Comparison of ENCODE assay signal across 15 cellular contexts in the genomic region with DNA sequence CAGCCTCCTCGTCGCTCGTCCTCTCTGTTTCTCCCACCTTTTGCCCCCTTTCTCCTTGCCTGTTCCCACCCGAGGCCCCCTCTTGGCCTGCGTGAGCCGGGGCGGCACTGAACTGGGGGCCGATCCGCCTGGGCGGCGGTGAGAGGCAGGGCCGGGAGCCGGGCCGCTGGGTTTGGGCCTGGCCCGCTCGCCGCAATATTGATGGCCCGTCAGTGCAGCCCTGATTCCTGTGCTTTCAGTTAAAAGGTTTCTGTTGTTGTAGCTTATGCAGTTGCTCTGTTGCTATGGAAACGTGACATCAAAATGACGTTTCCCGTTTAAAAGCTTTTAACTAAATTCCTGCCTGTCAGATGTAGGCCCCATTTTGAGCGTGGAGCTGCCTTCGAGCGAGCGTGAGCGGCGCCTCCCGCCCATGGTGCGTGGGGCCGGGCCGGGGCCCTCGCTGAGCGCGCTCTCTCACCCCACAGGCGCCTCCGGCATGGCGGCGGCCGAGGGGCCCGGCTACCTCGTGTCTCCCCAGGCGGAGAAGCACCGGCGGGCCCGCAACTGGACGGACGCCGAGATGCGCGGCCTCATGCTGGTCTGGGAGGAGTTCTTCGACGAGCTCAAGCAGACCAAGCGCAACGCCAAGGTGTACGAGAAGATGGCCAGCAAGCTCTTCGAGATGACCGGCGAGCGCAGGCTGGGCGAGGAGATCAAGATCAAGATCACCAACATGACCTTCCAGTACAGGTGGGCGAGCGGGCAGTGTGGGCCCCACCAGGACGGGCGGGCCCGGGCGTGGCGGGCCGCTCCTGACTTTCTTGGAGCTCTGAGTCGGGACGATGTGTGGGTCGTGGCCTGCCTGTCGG. TPM values are rescaled to one million over a fixed set of nuclear protein-coding genes. Genes with fewer than 3 reads are reported as not detected.
DNase-seq lines count a peak whose midpoint lies in the region; ATAC-seq and TF ChIP-seq lines count a peak whose summit lies in the region.
"Had no signal": no experiment of that assay in that cellular context is flagged by ENCODE, and none has a peak within 500 bp of the region (broad histone marks: within the 10 kb centered on the region; RNA-seq: fewer than 3 reads in every experiment).

Gene MSANTD1 (plus strand): TSS at position 349 of the 851 bp plus-strand sequence. CDS start 64 bp downstream, at position 413.

- H3K4me1 ChIP-seq in GM23338 (ENCODE audit: insufficient read depth) = no peaks in the 10 kb centered on the region
- H3K4me1 ChIP-seq: psoas muscle had no signal

- intact Hi-C loops in CD4-positive, alpha-beta T cell (cut with DNase I, micrococcal nuclease) = no loop called here

- H3K36me3 Mint-ChIP-seq in GM23338 (ENCODE audit: low read depth) = no peaks in the 10 kb centered on the region
- no peaks in the 10 kb centered on the region for H3K36me3 Mint-ChIP-seq in activated CD4-positive, alpha-beta memory T cell treated with anti-CD3 and anti-CD28 coated beads, Interleukin-2, amount 10 ng/mL, durations not matched to agents 7 days and 5 days (ENCODE audit: low read depth)
- no peaks in the 10 kb centered on the region for H3K36me3 Mint-ChIP-seq in CD4-positive, alpha-beta T cell (ENCODE audit: low read depth)

- ATAC-seq in GM23338 = peak; percentile 5; the same call in 2 of the 3 replicates
- ATAC-seq in CD4-positive, alpha-beta T cell (ENCODE audit: poor library complexity) = no peak
- ATAC-seq: Panc1, T-helper 17 cell had no signal

- no peaks in the 10 kb centered on the region for H3K36me3 ChIP-seq in GM23338 (ENCODE audit: insufficient read depth)

- no peak within 1 kb of the TSS for H2AFZ ChIP-seq in GM23338

- H3K27ac ChIP-seq in AG04450 (ENCODE audit: low read depth, low read length) (no peak within 1 kb of the TSS), GM23338 (ENCODE audit: low read depth) (0 out of 2 replicates have a peak within 1 kb of the TSS, but pooled peaks have one; percentile 39), caudate nucleus (ENCODE audit: low read depth, low read length) (peak within 1 kb of the TSS; percentile 78)
- H3K27ac ChIP-seq in CD4-positive, alpha-beta T cell (ENCODE audit: low read depth, low read length) = no peak within 1 kb of the TSS
- H3K27ac ChIP-seq: psoas muscle had no signal

- no peaks in the 10 kb centered on the region for H3K9me2 ChIP-seq in GM23338 (ENCODE audit: insufficient read depth)

- 0 out of 2 replicates have a peak, but pooled peaks cover 2% of the 10 kb centered on the region for H4K20me1 ChIP-seq in GM23338 (replicated peaks; ENCODE audit: insufficient read depth)

- H3K4me1 Mint-ChIP-seq in GM23338 = peaks cover 6% of the 10 kb centered on the region; the same call in 2 of the 3 replicates
- peaks cover 2% of the 10 kb centered on the region for H3K4me1 Mint-ChIP-seq in activated CD4-positive, alpha-beta memory T cell treated with anti-CD3 and anti-CD28 coated beads, Interleukin-2, amount 10 ng/mL, durations not matched to agents 7 days and 5 days
- H3K4me1 Mint-ChIP-seq in CD4-positive, alpha-beta T cell (ENCODE audit: low read depth) = no peaks in the 10 kb centered on the region

- CTCF ChIA-PET in AG04450 (lab: Charles Lee) = interaction anchor here (0.6 kb wide), 1 partner anchor 548 kb away, joined by 5 read pairs; no protein-coding TSS in a partner anchor
- CTCF ChIA-PET in activated CD4-positive, alpha-beta memory T cell treated with anti-CD3 and anti-CD28 coated beads, Interleukin-2, amount 10 ng/mL, durations not matched to agents 7 days and 5 days (lab: Charles Lee) = interaction anchor here (0.5 to 1.5 kb wide), 2 partner anchors 56 to 231 kb away, joined by 4 to 5 read pairs; no protein-coding TSS in a partner anchor
- CTCF ChIA-PET in CD4-positive, alpha-beta T cell (lab: Charles Lee) = no interaction called here

- no peaks in the 10 kb centered on the region; the same call in 1 of the 2 replicates for H3K9me3 ChIP-seq in AG04450 (ENCODE audit: control insufficient read depth, insufficient read depth, low read length)
- no peaks in the 10 kb centered on the region for H3K9me3 ChIP-seq in CD4-positive, alpha-beta T cell (ENCODE audit: control insufficient read depth, low read length)
- H3K9me3 ChIP-seq: psoas muscle had no signal

- H3K79me2 ChIP-seq in GM23338 (replicated peaks; ENCODE audit: insufficient read depth) = no peaks in the 10 kb centered on the region

- TF ChIP-seq CTCF in AG04450 (IDR thresholded peaks at IDR 0.05; ENCODE audit: low read depth, low read length) (no peak), GM23338 (conservative IDR thresholded peaks at IDR 0.05; ENCODE audit: low read depth in 2 of 2) (no peak)
- TF ChIP-seq CTCF in CD4-positive, alpha-beta T cell (IDR thresholded peaks at IDR 0.05) = no peak

- H3K9me3 Mint-ChIP-seq in GM23338 = no peaks in the 10 kb centered on the region; the same call in 2 of the 3 replicates
- no peaks in the 10 kb centered on the region for H3K9me3 Mint-ChIP-seq in activated CD4-positive, alpha-beta memory T cell treated with anti-CD3 and anti-CD28 coated beads, Interleukin-2, amount 10 ng/mL, durations not matched to agents 7 days and 5 days
- no peaks in the 10 kb centered on the region for H3K9me3 Mint-ChIP-seq in CD4-positive, alpha-beta T cell

- POLR2A ChIA-PET in AG04450 (lab: Yijun Ruan, JAX) = interaction anchor here (1.1 kb wide), 1 partner anchor 10 kb away, joined by 4 read pairs; no protein-coding TSS in a partner anchor
- POLR2A ChIA-PET in activated CD4-positive, alpha-beta memory T cell treated with anti-CD3 and anti-CD28 coated beads, Interleukin-2, amount 10 ng/mL, durations not matched to agents 7 days and 5 days (lab: Charles Lee) = no interaction called here
- POLR2A ChIA-PET in CD4-positive, alpha-beta T cell (lab: Charles Lee) = no interaction called here

- H3K27me3 Mint-ChIP-seq in GM23338 (ENCODE audit: insufficient read depth, low read depth, poor library complexity) = no peaks in the 10 kb centered on the region
- H3K27me3 Mint-ChIP-seq in activated CD4-positive, alpha-beta memory T cell treated with anti-CD3 and anti-CD28 coated beads, Interleukin-2, amount 10 ng/mL, durations not matched to agents 7 days and 5 days = no peaks in the 10 kb centered on the region
- no peaks in the 10 kb centered on the region for H3K27me3 Mint-ChIP-seq in CD4-positive, alpha-beta T cell
- H3K27me3 Mint-ChIP-seq: T-helper 17 cell had no signal

- DNase-seq in AG04450 (ENCODE audit: low read depth, low spot score) (peak; percentile 13), GM23338 (ENCODE audit: low spot score) (peak; percentile 71), caudate nucleus (lab: John Stamatoyannopoulos, UW) (peak in 18 of 61 donors; percentile 11 to 72 (median 34)), left kidney (ENCODE audit: low read depth, low spot score) (peak; percentile 86), NCI-H1694 (lab: John Stamatoyannopoulos, UW) (no peak), RPMI8226 (no peak)
- no peak for DNase-seq in activated CD4-positive, alpha-beta memory T cell treated with anti-CD3 and anti-CD28 coated beads, Interleukin-2, amount 10 ng/mL, durations not matched to agents 7 days and 5 days
- DNase-seq in CD4-positive, alpha-beta T cell = no peak
- DNase-seq: AML-193; NCI-H1092; NCI-H446 treated with DMSO at 0.1 percent for 48 hours; stimulated activated CD4-positive, alpha-beta T cell treated with anti-CD3 and anti-CD28 coated beads, Interleukin-1b, Interleukin-23, amount 100 ng/mL, for 48 hours; T-helper 17 cell had no signal

- no peak within 1 kb of the TSS for H3K4me3 ChIP-seq in AG04450 (ENCODE audit: low read depth, low read length)
- H3K4me3 ChIP-seq in GM23338 = no peak within 1 kb of the TSS
- H3K4me3 ChIP-seq: psoas muscle had no signal

- no peak within 1 kb of the TSS for H3K27ac Mint-ChIP-seq in GM23338
- H3K27ac Mint-ChIP-seq in activated CD4-positive, alpha-beta memory T cell treated with anti-CD3 and anti-CD28 coated beads, Interleukin-2, amount 10 ng/mL, durations not matched to agents 7 days and 5 days = no peak within 1 kb of the TSS
- no peak within 1 kb of the TSS for H3K27ac Mint-ChIP-seq in CD4-positive, alpha-beta T cell
- H3K27ac Mint-ChIP-seq: T-helper 17 cell had no signal

- no peaks in the 10 kb centered on the region for H3K27me3 ChIP-seq in AG04450 (ENCODE audit: control insufficient read depth, insufficient read depth, low read length)
- H3K27me3 ChIP-seq in GM23338 (ENCODE audit: insufficient read depth) = no peaks in the 10 kb centered on the region
- no peaks in the 10 kb centered on the region for H3K27me3 ChIP-seq in CD4-positive, alpha-beta T cell (ENCODE audit: control insufficient read depth, insufficient read depth, low read length)

- no peaks in the 10 kb centered on the region for H3F3A ChIP-seq in GM23338 (replicated peaks; ENCODE audit: low read depth)

- H3K4me3 Mint-ChIP-seq in GM23338 = no peak within 1 kb of the TSS
- no peak within 1 kb of the TSS for H3K4me3 Mint-ChIP-seq in activated CD4-positive, alpha-beta memory T cell treated with anti-CD3 and anti-CD28 coated beads, Interleukin-2, amount 10 ng/mL, durations not matched to agents 7 days and 5 days
- no peak within 1 kb of the TSS for H3K4me3 Mint-ChIP-seq in CD4-positive, alpha-beta T cell
- H3K4me3 Mint-ChIP-seq: T-helper 17 cell had no signal

- no peak within 1 kb of the TSS for H3K4me2 ChIP-seq in GM23338

TF ChIP-seq in GM23338, 12 proteins besides CTCF, POLR2A, EP300 and RAD21 (continues in another document):
- TF ChIP-seq STAT1 (IDR thresholded peaks at IDR 0.05; ENCODE audit: unreplicated experiment) = no peak

RNA-seq across cellular contexts. Expression of gene MSANTD1, which starts in this region (rescaled TPM):
- polyA plus RNA-seq in AG04450 (2011; rRNA removed) (0.04 and 0.06 TPM in 2 replicates), GM23338 (2016; fragmentation: Nextera tagmentation; extraction: Ambion mirVana) (0.29 and 0.31 TPM in 2 replicates)
- 0.14 TPM in 1 of 2 replicates, not detected in the other for polyA minus RNA-seq in AG04450 (2011; rRNA and poly(A)+ RNA removed)
- 1.0 and 1.2 TPM in 2 replicates for total RNA-seq in GM23338 (2014; rRNA removed; shearing (Covaris generic))
- under 1 TPM; 0.60 to 0.65 TPM for total RNA-seq in activated CD4-positive, alpha-beta memory T cell treated with anti-CD3 and anti-CD28 coated beads, Interleukin-2, amount 10 ng/mL, durations not matched to agents 7 days and 5 days
- total RNA-seq in CD4-positive, alpha-beta T cell = under 1 TPM; 0.67 to 0.74 TPM

Comparison
In these comparisons a context has a peak if more than half of its experiments do, and no peak if none do; other contexts are left out.
1. Peak in DNase-seq in AG04450; RNA of the gene not detected or under 1 TPM.
2. DNase-seq: peak in GM23338 (single experiment) and left kidney (single experiment); none in NCI-H1694 (single experiment), activated CD4-positive, alpha-beta memory T cell treated with anti-CD3 and anti-CD28 coated beads, Interleukin-2, amount 10 ng/mL, durations not matched to agents 7 days and 5 days (single experiment), CD4-positive, alpha-beta T cell (0 of 10) and RPMI8226 (single experiment).
3. H3K27ac ChIP-seq: peak in GM23338 (single experiment) and caudate nucleus (single experiment); none in AG04450 (single experiment) and CD4-positive, alpha-beta T cell (single experiment).